Comparison of ENCODE assay signal across 9 cellular contexts in genomic region chr7:157279679-157279972, GRCh38. TPM values are rescaled to one million over a fixed set of nuclear protein-coding genes. Genes with fewer than 3 reads are reported as not detected.
A peak's percentile ranks its signal among the peaks of the same experiment; 100 is the strongest.
DNase-seq lines count a peak whose midpoint lies in the region; ATAC-seq, FAIRE-seq and TF ChIP-seq lines count a peak whose summit lies in the region.
"Had no signal": no experiment of that assay in that cellular context is flagged by ENCODE, and none has a peak within 500 bp of the region (broad histone marks: within the 10 kb centered on the region; RNA-seq: fewer than 3 reads in every experiment).

No MANE protein-coding gene starts in this region.

- WGBS in K562 (ENCODE audit: insufficient coverage, low coverage, missing lambda C conversion rate), result 43% methylated on average over 7 of the region's 33 CpGs
- WGBS in spleen, 5 donors, result 0 to 9% (median 5%) methylated on average over 4 to 33 of the region's 33 CpGs
- WGBS in smooth muscle cell (ENCODE audit: low lambda C conversion rate), result 100% methylated on average over 1 of the region's 33 CpGs

- H3K79me2 ChIP-seq in K562 (ENCODE audit: control insufficient read depth, insufficient read depth, low read length) (no peaks in the 10 kb centered on the region), smooth muscle cell (ENCODE audit: low read depth) (no peaks in the 10 kb centered on the region)

- BruUV-seq in K562 (replicated peaks; lab: Mats Ljungman, UMichigan), result no TSS peak

- no peaks in the 10 kb centered on the region for H3F3A ChIP-seq in smooth muscle cell (ENCODE audit: low read depth)

- peaks cover 7% of the 10 kb centered on the region; the same call in 1 of the 2 replicates for H4K20me1 ChIP-seq in K562 (replicated peaks; ENCODE audit: control insufficient read depth, insufficient read depth, low read length)
- H4K20me1 ChIP-seq in smooth muscle cell (ENCODE audit: low read depth), result no peaks in the 10 kb centered on the region

- TF ChIP-seq RAD21 in K562 (CRISPR knock-in tag; conservative IDR thresholded peaks at IDR 0.05 in 1 of 2, IDR thresholded peaks at IDR 0.05 in 1 of 2), result no peak

- H2AFZ ChIP-seq in K562 (ENCODE audit: low read depth, low read length) (0 out of 2 replicates have a peak overlapping the region, but pooled peaks have one; percentile 65), smooth muscle cell (ENCODE audit: low read depth) (no peak overlapping the region)

- TF ChIP-seq CTCF in K562 (IDR thresholded peaks at IDR 0.05 in 2 of 3, conservative IDR thresholded peaks at IDR 0.05 in 1 of 3; ENCODE audit: insufficient read depth in 2 of 3, low read depth in 1 of 3, low read length in 3 of 3), result no peak
- TF ChIP-seq CTCF in kidney epithelial cell (IDR thresholded peaks at IDR 0.05; ENCODE audit: insufficient read depth, low read length, poor library complexity, severe bottlenecking), result no peak
- TF ChIP-seq CTCF in spleen (IDR thresholded peaks at IDR 0.05 in 8 of 11, conservative IDR thresholded peaks at IDR 0.05 in 3 of 11), result no peak
- TF ChIP-seq CTCF in smooth muscle cell (IDR thresholded peaks at IDR 0.05; ENCODE audit: borderline replicate concordance, insufficient read depth, poor library complexity, severe bottlenecking), result no peak

- H3K4me1 ChIP-seq in K562 (replicated peaks in 1 of 2; ENCODE audit: control insufficient read depth in 2 of 2, insufficient read depth in 2 of 2, low read length in 2 of 2), result peaks cover 0 to 51% of the 10 kb centered on the region in 2 experiments; a peak in 3 of 5 replicates
- peaks cover 0 to 56% (median 29%) of the 10 kb centered on the region in 6 donors for H3K4me1 ChIP-seq in spleen
- H3K4me1 ChIP-seq in smooth muscle cell (ENCODE audit: low read depth), result no peaks in the 10 kb centered on the region

- TF ChIP-seq EP300 in K562 (IDR thresholded peaks at IDR 0.05; ENCODE audit: low read length), result no peak

- POLR2A ChIA-PET in K562 (lab: Yijun Ruan, JAX), result interaction anchor here (1.4 kb wide), 1 partner anchor 15 kb away, joined by 4 read pairs; no protein-coding TSS in a partner anchor

- intact Hi-C loops in K562 (cut with micrococcal nuclease), result no loop called here
- intact Hi-C loops in spleen (cut with DNase I; ENCODE audit: low total_unique reads), result loop anchor here (10.0 kb wide), 1 partner anchor 305 kb away; no protein-coding TSS in a partner anchor

- H3K9me1 ChIP-seq in K562 (ENCODE audit: control insufficient read depth, insufficient read depth, low read length), result no peaks in the 10 kb centered on the region

- H3K9ac ChIP-seq in K562 (ENCODE audit: insufficient read depth in 1 of 2, low read depth in 2 of 2, low read length in 2 of 2) (peak overlapping the region in 1 of 2 experiments; percentile 3; a peak in 1 of 4 replicates), smooth muscle cell (ENCODE audit: low read depth) (no peak overlapping the region)

- no peak for FAIRE-seq in K562 (lab: Jason Lieb, UNC)

- DNase-seq in K562 (ENCODE audit: extremely low read depth in 1 of 4, low spot score in 3 of 4) (no peak), kidney epithelial cell (ENCODE audit: low read depth) (no peak), spleen (no peak), smooth muscle cell (lab: John Stamatoyannopoulos, UW; ENCODE audit: unreplicated experiment) (no peak), NCI-H82 treated with DMSO at 0.1 percent for 48 hours (lab: John Stamatoyannopoulos, UW; ENCODE audit: unreplicated experiment) (no peak), NCI-H446 (lab: John Stamatoyannopoulos, UW) (no peak)
- DNase-seq in stimulated activated naive CD4-positive, alpha-beta T cell treated with Interleukin-2 at 50 U/mL for 16 hours (lab: John Stamatoyannopoulos, UW), result no peak
- DNase-seq: NCI-H1105 treated with DMSO at 0.1 percent for 48 hours had no signal

- TF ChIP-seq POLR2A in K562 (conservative IDR thresholded peaks at IDR 0.05) (no peak), spleen (IDR thresholded peaks at IDR 0.05) (no peak)

- in situ Hi-C loops in K562 (cut with MboI), result loop anchor here (10.0 kb wide), 1 partner anchor 1475 kb away; no protein-coding TSS in a partner anchor

- no peak overlapping the region for H3K4me3 ChIP-seq in K562
- H3K4me3 ChIP-seq in kidney epithelial cell (ENCODE audit: low read depth, low read length), result peak overlapping the region; percentile 43
- H3K4me3 ChIP-seq in spleen, result peak overlapping the region; percentile 8 to 66 (median 38)
- H3K4me3 ChIP-seq in smooth muscle cell, result no peak overlapping the region

- no peak overlapping the region for H3K27ac ChIP-seq in K562 (ENCODE audit: extremely low read depth, low read depth, low read length)
- H3K27ac ChIP-seq in spleen, result peak overlapping the region in 2 of 8 donors; percentile 46 to 71
- H3K27ac ChIP-seq in smooth muscle cell (ENCODE audit: low read depth), result no peak overlapping the region

- H3K9me3 ChIP-seq in K562 (replicated peaks; ENCODE audit: control insufficient read depth, insufficient read depth, low read depth, low read length), result no peaks in the 10 kb centered on the region
- H3K9me3 ChIP-seq in spleen, result peaks cover 0 to 11% (median 8%) of the 10 kb centered on the region in 8 donors
- no peaks in the 10 kb centered on the region for H3K9me3 ChIP-seq in smooth muscle cell (replicated peaks; ENCODE audit: low read depth)

- H3K36me3 ChIP-seq in K562 (ENCODE audit: control insufficient read depth, insufficient read depth, low read length) (no peaks in the 10 kb centered on the region), kidney epithelial cell (ENCODE audit: control insufficient read depth, insufficient read depth, low read length) (no peaks in the 10 kb centered on the region), spleen (no peaks in the 10 kb centered on the region), smooth muscle cell (ENCODE audit: low read depth) (no peaks in the 10 kb centered on the region)

- CTCF ChIA-PET in K562 (lab: Yijun Ruan, JAX; ENCODE audit: low intra/inter-chr PET ratio), result no interaction called here

- no peak overlapping the region for H3K4me2 ChIP-seq in K562 (ENCODE audit: insufficient read depth, low read length)
- H3K4me2 ChIP-seq in smooth muscle cell, result no peak overlapping the region

- ATAC-seq in GM19324 (IDR thresholded peaks at IDR 0.05; ENCODE audit: low FRiP score, unreplicated experiment) (peak; percentile 16), K562 (no peak)

- H3K27me3 ChIP-seq in K562 (ENCODE audit: control insufficient read depth in 2 of 2, insufficient read depth in 2 of 2, low read length in 2 of 2) (peaks cover 20 to 55% of the 10 kb centered on the region in 2 experiments), kidney epithelial cell (ENCODE audit: control insufficient read depth, insufficient read depth, low read length) (no peaks in the 10 kb centered on the region), spleen (replicated peaks in 1 of 7) (peaks cover 0 to 57% (median 17%) of the 10 kb centered on the region in 7 donors), smooth muscle cell (ENCODE audit: low read depth) (no peaks in the 10 kb centered on the region)

TF ChIP-seq in K562, 482 proteins besides CTCF, POLR2A, EP300 and RAD21 (continues in another document):
- no peak for TF ChIP-seq STAG1 (CRISPR knock-in tag; IDR thresholded peaks at IDR 0.05; ENCODE audit: borderline replicate concordance)
- TF ChIP-seq HNRNPLL (IDR thresholded peaks at IDR 0.05; ENCODE audit: low read depth, low read length, poor library complexity, severe bottlenecking), result no peak
- no peak for TF ChIP-seq FOS (IDR thresholded peaks at IDR 0.05; ENCODE audit: extremely low read depth, insufficient read length)

RNA-seq across cellular contexts. Expression of gene DNAJB6, which starts 57.2 kb away (rescaled TPM):
- total RNA-seq in K562 (2011; cell fraction: chromatin; rRNA removed; ENCODE audit: low replicate concordance), result 136 and 330 TPM in 2 replicates
- 82.5 and 83.7 TPM in 2 replicates for total RNA-seq in K562 (2011; cell fraction: nucleolus; rRNA removed)
- 139 and 175 TPM in 2 replicates for total RNA-seq in K562 (2011; cell fraction: nucleoplasm; rRNA removed)
- 116 and 147 TPM in 2 replicates for total RNA-seq in K562 (2014; rRNA removed)
- 135 and 158 TPM in 2 replicates for total RNA-seq in K562 (2014; rRNA removed; fragmentation: Illumina TruSeq; extraction: Trizol)
- 132 and 149 TPM in 2 replicates for total RNA-seq in K562 (2015; rRNA removed; fragmentation: Illumina TruSeq; extraction: Trizol)
- 128 and 131 TPM in 2 replicates for total RNA-seq in K562 (2021)
- polyA plus RNA-seq in K562 (2011; rRNA removed), result 63.1 and 84.5 TPM in 2 replicates
- 30.0 and 41.8 TPM in 2 replicates for polyA plus RNA-seq in K562 (2011; cell fraction: cytosol; rRNA removed)
- polyA plus RNA-seq in K562 (2011; cell fraction: nucleus; rRNA removed), result 45.6 and 48.0 TPM in 2 replicates
- polyA plus RNA-seq in K562 (2012), result 109 and 130 TPM in 2 replicates
- polyA plus RNA-seq in K562 (2014; fragmentation: Illumina TruSeq; extraction: Trizol), result 158 and 225 TPM in 2 replicates
- 100 to 1,000 TPM in 1 of 2 experiments, 10 to 100 TPM in 1; 96.6 to 100 TPM for polyA plus RNA-seq in K562 (2014; fragmentation: Nextera tagmentation; extraction: Ambion mirVana)
- 135 and 158 TPM in 2 replicates for polyA plus RNA-seq in K562 (2014; rRNA removed)
- 60.6 and 70.5 TPM in 2 replicates for polyA minus RNA-seq in K562 (2011; rRNA and poly(A)+ RNA removed)
- 59.2 and 63.5 TPM in 2 replicates for polyA minus RNA-seq in K562 (2011; cell fraction: cytosol; rRNA and poly(A)+ RNA removed)
- 39.3 and 44.5 TPM in 2 replicates for polyA minus RNA-seq in K562 (2011; cell fraction: nucleus; rRNA and poly(A)+ RNA removed)
- 104 and 126 TPM in 2 replicates for total RNA-seq in kidney epithelial cell
- total RNA-seq in spleen, result 100 to 1,000 TPM in 2 of 7 donors, 10 to 100 TPM in 5; 84.8 to 115 (median 95.9) TPM
- polyA plus RNA-seq in spleen, result 10 to 100 TPM; 37.7 to 70.8 (median 49.5) TPM
- 104 and 111 TPM in 2 replicates for total RNA-seq in smooth muscle cell
- polyA plus RNA-seq in smooth muscle cell, result 103 and 140 TPM in 2 replicates

Comparison
In these comparisons a context has a peak if more than half of its experiments do, and no peak if none do; other contexts are left out.
1. H3K4me3 ChIP-seq: peak in kidney epithelial cell (single experiment) and spleen (8 of 8); none in K562 (single experiment) and smooth muscle cell (single experiment).